Comparison of ENCODE assay signal across 8 cellular contexts in genomic region chr13:33016414-33017409, GRCh38. TPM values are rescaled to one million over a fixed set of nuclear protein-coding genes. Genes with fewer than 3 reads are reported as not detected.
DNase-seq lines count a peak whose midpoint lies in the region; ATAC-seq and TF ChIP-seq lines count a peak whose summit lies in the region.
"Had no signal": no experiment of that assay in that cellular context is flagged by ENCODE, and none has a peak within 500 bp of the region (broad histone marks: within the 10 kb centered on the region; RNA-seq: fewer than 3 reads in every experiment).

Gene KL, plus strand, starts transcription at chr13:33016423. Its CDS starts 18 bp downstream, at chr13:33016441.

- no TSS peak for BruUV-seq in OCI-LY7 (replicated peaks; lab: Mats Ljungman, UMichigan)

- H3K27me3 Mint-ChIP-seq in activated CD4-positive, alpha-beta memory T cell treated with anti-CD3 and anti-CD28 coated beads for 36 hours, result peaks cover 60% of the 10 kb centered on the region

- no peaks in the 10 kb centered on the region for H3K9me2 ChIP-seq in OCI-LY7 (ENCODE audit: insufficient read depth, low read length)

- TF ChIP-seq CTCF in neutrophil (IDR thresholded peaks at IDR 0.05) (no peak), OCI-LY7 (conservative IDR thresholded peaks at IDR 0.05; ENCODE audit: low read length) (no peak)

- CTCF ChIA-PET in activated CD4-positive, alpha-beta memory T cell treated with anti-CD3 and anti-CD28 coated beads for 36 hours (lab: Charles Lee), result interaction anchor here (1.4 to 1.6 kb wide), 2 partner anchors 15 to 366 kb away, joined by 4 read pairs; no protein-coding TSS in a partner anchor
- CTCF ChIA-PET in OCI-LY7 (lab: Charles Lee; ENCODE audit: unreplicated experiment), result no interaction called here

- H3K27me3 ChIP-seq in neutrophil, result peaks cover 96% of the 10 kb centered on the region

- no peaks in the 10 kb centered on the region for H3K9me3 Mint-ChIP-seq in activated CD4-positive, alpha-beta memory T cell treated with anti-CD3 and anti-CD28 coated beads for 36 hours

- H3K4me2 ChIP-seq in OCI-LY7 (ENCODE audit: low read length), result no peak within 1 kb of the TSS

- no peak within 1 kb of the TSS for H2AFZ ChIP-seq in OCI-LY7 (ENCODE audit: low read length)

- no peaks in the 10 kb centered on the region for H4K20me1 ChIP-seq in OCI-LY7 (ENCODE audit: insufficient read depth, low read length)

- H3K9me3 ChIP-seq in neutrophil (no peaks in the 10 kb centered on the region), OCI-LY7 (ENCODE audit: low read length) (no peaks in the 10 kb centered on the region)

- H3K4me1 ChIP-seq in neutrophil (ENCODE audit: control insufficient read depth in 1 of 2, insufficient read depth in 1 of 2, low read depth in 1 of 2, low read length in 1 of 2), result peaks cover 24 to 26% of the 10 kb centered on the region in 2 experiments
- no peaks in the 10 kb centered on the region for H3K4me1 ChIP-seq in OCI-LY7 (ENCODE audit: insufficient read depth, low read length, poor library complexity, severe bottlenecking)

- H3K4me3 Mint-ChIP-seq in activated CD4-positive, alpha-beta memory T cell treated with anti-CD3 and anti-CD28 coated beads for 36 hours, result peak within 1 kb of the TSS; percentile 65

- no peaks in the 10 kb centered on the region for H3K79me2 ChIP-seq in OCI-LY7 (ENCODE audit: insufficient read depth, low read depth, low read length)

- no peaks in the 10 kb centered on the region for H3K36me3 Mint-ChIP-seq in activated CD4-positive, alpha-beta memory T cell treated with anti-CD3 and anti-CD28 coated beads for 36 hours

- no peak within 1 kb of the TSS for H3K27ac Mint-ChIP-seq in activated CD4-positive, alpha-beta memory T cell treated with anti-CD3 and anti-CD28 coated beads for 36 hours

- peak; percentile 19 for DNase-seq in activated CD4-positive, alpha-beta memory T cell treated with anti-CD3 and anti-CD28 coated beads for 36 hours
- peak; percentile 17 for DNase-seq in germinal center (ENCODE audit: low spot score)
- no peak for DNase-seq in OCI-LY7 (ENCODE audit: low spot score)

- H3K27ac ChIP-seq in neutrophil, result peak within 1 kb of the TSS; percentile 15
- H3K27ac ChIP-seq in OCI-LY7 (ENCODE audit: low read depth, low read length, poor library complexity, severe bottlenecking), result no peak within 1 kb of the TSS
- H3K27ac ChIP-seq: SK-N-MC had no signal

- H3K4me1 Mint-ChIP-seq in activated CD4-positive, alpha-beta memory T cell treated with anti-CD3 and anti-CD28 coated beads for 36 hours (ENCODE audit: low read depth), result peaks cover 11% of the 10 kb centered on the region

- H3K36me3 ChIP-seq in neutrophil, result no peaks in the 10 kb centered on the region
- no peaks in the 10 kb centered on the region for H3K36me3 ChIP-seq in OCI-LY7 (ENCODE audit: insufficient read depth, low read length)

- POLR2A ChIA-PET in activated CD4-positive, alpha-beta memory T cell treated with anti-CD3 and anti-CD28 coated beads for 36 hours (lab: Charles Lee), result no interaction called here
- POLR2A ChIA-PET in OCI-LY7 (lab: Charles Lee), result no interaction called here

- H3K4me3 ChIP-seq in neutrophil (ENCODE audit: low read depth in 1 of 2, low read length in 1 of 2) (peak within 1 kb of the TSS; percentile 70 to 76), OCI-LY7 (ENCODE audit: low read depth, low read length, poor library complexity, severe bottlenecking) (no peak within 1 kb of the TSS)
- H3K4me3 ChIP-seq: SK-N-MC had no signal

- ATAC-seq in GM18502 (IDR thresholded peaks at IDR 0.05; ENCODE audit: poor library complexity, unreplicated experiment) (peak; percentile 33), HG02610 (IDR thresholded peaks at IDR 0.05; ENCODE audit: unreplicated experiment) (peak; percentile 24), HG02840 (IDR thresholded peaks at IDR 0.05; ENCODE audit: low FRiP score, unreplicated experiment) (no peak)

- intact Hi-C loops in activated CD4-positive, alpha-beta memory T cell treated with anti-CD3 and anti-CD28 coated beads for 36 hours (cut with micrococcal nuclease), result loop anchor here (1.0 to 10.0 kb wide), 8 partner anchors 99 to 621 kb away; partner anchors contain the start of gene PDS5B
- intact Hi-C loops in OCI-LY7 (cut with micrococcal nuclease; ENCODE audit: unreplicated experiment), result no loop called here

RNA-seq across cellular contexts. Expression of gene KL, which starts in this region (rescaled TPM):
- under 1 TPM; 0.12 to 0.19 TPM for total RNA-seq in activated CD4-positive, alpha-beta memory T cell treated with anti-CD3 and anti-CD28 coated beads for 36 hours
- not detected in 2 replicates for total RNA-seq in OCI-LY7 (2014; rRNA removed; shearing (Covaris generic))
- not detected in 2 replicates for total RNA-seq in OCI-LY7 (2022)

Comparison
In these comparisons a context has a peak if more than half of its experiments do, and no peak if none do; other contexts are left out.
1. Peak in DNase-seq in activated CD4-positive, alpha-beta memory T cell treated with anti-CD3 and anti-CD28 coated beads for 36 hours; RNA of the gene not detected or under 1 TPM.